Comparison of ENCODE assay signal across 22 cellular contexts in genomic region chr17:64401941-64402340, GRCh38. TPM values are rescaled to one million over a fixed set of nuclear protein-coding genes. Genes with fewer than 3 reads are reported as not detected.
A peak's percentile ranks its signal among the peaks of the same experiment; 100 is the strongest.
DNase-seq lines count a peak whose midpoint lies in the region; TF ChIP-seq lines count a peak whose summit lies in the region.
"Had no signal": no experiment of that assay in that cellular context is flagged by ENCODE, and none has a peak within 500 bp of the region (broad histone marks: within the 10 kb centered on the region; RNA-seq: fewer than 3 reads in every experiment).

No MANE protein-coding gene starts in this region.

- TF ChIP-seq CTCF in OCI-LY7 (conservative IDR thresholded peaks at IDR 0.05; ENCODE audit: low read length): no peak
- TF ChIP-seq CTCF in lower leg skin (IDR thresholded peaks at IDR 0.05): no peak

- no peak overlapping the region for H3K4me3 ChIP-seq in OCI-LY7 (ENCODE audit: low read depth, low read length, poor library complexity, severe bottlenecking)
- H3K4me3 ChIP-seq in GM23248: no peak overlapping the region
- H3K4me3 ChIP-seq in lower leg skin (ENCODE audit: low read depth, poor library complexity, severe bottlenecking): no peak overlapping the region
- H3K4me3 ChIP-seq: pancreas, right atrium auricular region had no signal

- peaks cover 42% of the 10 kb centered on the region for H3K4me1 Mint-ChIP-seq in activated naive CD4-positive, alpha-beta T cell treated with anti-CD3 and anti-CD28 coated beads, Interleukin-2, amount 10 ng/mL, durations not matched to agents 7 days and 5 days
- H3K4me1 Mint-ChIP-seq: nephron had no signal

- TF ChIP-seq POLR2A in lower leg skin (IDR thresholded peaks at IDR 0.05): no peak

- H3K27ac Mint-ChIP-seq in activated naive CD4-positive, alpha-beta T cell treated with anti-CD3 and anti-CD28 coated beads, Interleukin-2, amount 10 ng/mL, durations not matched to agents 7 days and 5 days: peak overlapping the region; percentile 71
- H3K27ac Mint-ChIP-seq: nephron had no signal

- H3K9me3 Mint-ChIP-seq in activated naive CD4-positive, alpha-beta T cell treated with anti-CD3 and anti-CD28 coated beads, Interleukin-2, amount 10 ng/mL, durations not matched to agents 7 days and 5 days: no peaks in the 10 kb centered on the region
- H3K9me3 Mint-ChIP-seq: nephron had no signal

- WGBS in GM23248 (ENCODE audit: low coverage in 1 of 2, low lambda C conversion rate in 2 of 2, missing lambda C conversion rate in 2 of 2), 2 experiments: 88 to 92% methylated on average over 2 of the region's 2 CpGs
- WGBS in lower leg skin, 2 donors: 89 to 92% methylated on average over 2 of the region's 2 CpGs

- intact Hi-C loops in OCI-LY7 (cut with micrococcal nuclease; ENCODE audit: unreplicated experiment): no loop called here
- intact Hi-C loops in lower leg skin (cut with DNase I; ENCODE audit: low total_unique reads): no loop called here

- CTCF ChIA-PET in activated naive CD4-positive, alpha-beta T cell treated with anti-CD3 and anti-CD28 coated beads, Interleukin-2, amount 10 ng/mL, durations not matched to agents 7 days and 5 days (lab: Charles Lee): interaction anchor here (0.9 kb wide), 1 partner anchor 10 kb away, joined by 3 read pairs; no protein-coding TSS in a partner anchor
- CTCF ChIA-PET in OCI-LY7 (lab: Charles Lee; ENCODE audit: unreplicated experiment): no interaction called here

- H3K4me3 Mint-ChIP-seq in activated naive CD4-positive, alpha-beta T cell treated with anti-CD3 and anti-CD28 coated beads, Interleukin-2, amount 10 ng/mL, durations not matched to agents 7 days and 5 days: no peak overlapping the region
- H3K4me3 Mint-ChIP-seq: nephron had no signal

- H3K9me3 ChIP-seq in OCI-LY7 (ENCODE audit: low read length): no peaks in the 10 kb centered on the region
- H3K9me3 ChIP-seq in GM23248 (ENCODE audit: low read depth): no peaks in the 10 kb centered on the region
- H3K9me3 ChIP-seq: pancreas, right atrium auricular region had no signal

- POLR2A ChIA-PET in OCI-LY7 (lab: Charles Lee): interaction anchor here (0.7 to 1.3 kb wide), 2 partner anchors 11 to 192 kb away, joined by 3 to 4 read pairs; no protein-coding TSS in a partner anchor

- no peak for DNase-seq in activated naive CD4-positive, alpha-beta T cell treated with anti-CD3 and anti-CD28 coated beads, Interleukin-2, amount 10 ng/mL, durations not matched to agents 7 days and 5 days
- no peak for DNase-seq in activated naive CD4-positive, alpha-beta T cell (lab: John Stamatoyannopoulos, UW)
- DNase-seq in OCI-LY7 (ENCODE audit: low spot score) (no peak), dermis blood vessel endothelial cell (peak; percentile 50), GM23248 (no peak), lower leg skin (ENCODE audit: low spot score in 2 of 2) (no peak), iPS-NIHi11 (ENCODE audit: low spot score) (no peak), NCI-H187 (lab: John Stamatoyannopoulos, UW) (no peak)
- DNase-seq: activated gamma-delta T cell treated with Interleukin-2 at 50 U/mL for 16 hours; C1 segment of cervical spinal cord; DMS 273 treated with DMSO at 0.1 percent for 48 hours; GDM1; left colon; NCI-H146; NCI-H526; pancreas; stimulated activated CD4-positive, alpha-beta T cell treated with anti-CD3 and anti-CD28 coated beads, Interleukin-12 subunit alpha, Interleukin-12 subunit beta, amount 100 ng/mL, for 4 hours; stimulated activated CD4-positive, alpha-beta T cell treated with anti-CD3 and anti-CD28 coated beads, Interleukin-4, amount 100 ng/mL, for 4 hours; trophoblast cell had no signal

- H3K36me3 Mint-ChIP-seq in activated naive CD4-positive, alpha-beta T cell treated with anti-CD3 and anti-CD28 coated beads, Interleukin-2, amount 10 ng/mL, durations not matched to agents 7 days and 5 days: no peaks in the 10 kb centered on the region

- peaks cover 7% of the 10 kb centered on the region; the same call in 1 of the 2 replicates for H3F3A ChIP-seq in GM23248 (ENCODE audit: insufficient read depth)

- H3K4me2 ChIP-seq in OCI-LY7 (ENCODE audit: low read length) (0 out of 2 replicates have a peak overlapping the region, but pooled peaks have one; percentile 19), GM23248 (ENCODE audit: unreplicated experiment) (no peak overlapping the region)

- H2AFZ ChIP-seq in OCI-LY7 (ENCODE audit: low read length) (no peak overlapping the region), GM23248 (no peak overlapping the region)

- H3K9ac ChIP-seq in GM23248: no peak overlapping the region

- BruUV-seq in OCI-LY7 (replicated peaks; lab: Mats Ljungman, UMichigan): no TSS peak

- H3K9me2 ChIP-seq in OCI-LY7 (ENCODE audit: insufficient read depth, low read length) (no peaks in the 10 kb centered on the region), GM23248 (ENCODE audit: insufficient read depth) (no peaks in the 10 kb centered on the region)

- H3K27me3 Mint-ChIP-seq in activated naive CD4-positive, alpha-beta T cell treated with anti-CD3 and anti-CD28 coated beads, Interleukin-2, amount 10 ng/mL, durations not matched to agents 7 days and 5 days: no peaks in the 10 kb centered on the region

- H3K79me2 ChIP-seq in OCI-LY7 (ENCODE audit: insufficient read depth, low read depth, low read length) (peaks cover 55% of the 10 kb centered on the region; the same call in 1 of the 2 replicates), GM23248 (ENCODE audit: insufficient read depth) (no peaks in the 10 kb centered on the region)

- H3K27me3 ChIP-seq in GM23248 (replicated peaks; ENCODE audit: insufficient read depth): no peaks in the 10 kb centered on the region
- H3K27me3 ChIP-seq: pancreas, right atrium auricular region had no signal

- in situ Hi-C loops in GM23248 (cut with MboI): no loop called here

- H4K20me1 ChIP-seq in OCI-LY7 (ENCODE audit: insufficient read depth, low read length): no peaks in the 10 kb centered on the region
- H4K20me1 ChIP-seq in GM23248 (ENCODE audit: insufficient read depth): no peaks in the 10 kb centered on the region

- H3K36me3 ChIP-seq in OCI-LY7 (ENCODE audit: insufficient read depth, low read length) (peaks cover 26% of the 10 kb centered on the region), GM23248 (ENCODE audit: low read depth) (no peaks in the 10 kb centered on the region)
- H3K36me3 ChIP-seq: pancreas, right atrium auricular region had no signal

- H3K4me1 ChIP-seq in OCI-LY7 (ENCODE audit: insufficient read depth, low read length, poor library complexity, severe bottlenecking): peaks cover 43% of the 10 kb centered on the region
- no peaks in the 10 kb centered on the region for H3K4me1 ChIP-seq in GM23248 (ENCODE audit: insufficient read depth)
- H3K4me1 ChIP-seq: pancreas, right atrium auricular region had no signal

- H3K27ac ChIP-seq in OCI-LY7 (ENCODE audit: low read depth, low read length, poor library complexity, severe bottlenecking) (peak overlapping the region; percentile 36), GM23248 (no peak overlapping the region)
- H3K27ac ChIP-seq: pancreas, right atrium auricular region had no signal

RNA-seq across cellular contexts. Expression of gene PECAM1, which starts 11.3 kb away (rescaled TPM):
- 14.1 and 16.6 TPM in 2 replicates for total RNA-seq in OCI-LY7 (2014; rRNA removed; shearing (Covaris generic))
- total RNA-seq in OCI-LY7 (2022) (25.8 and 28.4 TPM in 2 replicates), dermis blood vessel endothelial cell (959 and 1,308 TPM in 2 replicates), lower leg skin (10 to 100 TPM; 21.8 to 95.1 (median 38.1) TPM)
- total RNA-seq in GM23248 (2014; rRNA removed; shearing (Covaris generic)): not detected in 2 replicates
- polyA plus RNA-seq in GM23248 (2016; fragmentation: Nextera tagmentation; extraction: Ambion mirVana): 0.06 and 0.11 TPM in 2 replicates

RNA-seq across cellular contexts. Expression of gene MILR1, which starts 47.0 kb away (rescaled TPM):
- total RNA-seq in OCI-LY7 (2014; rRNA removed; shearing (Covaris generic)): 68.7 and 73.6 TPM in 2 replicates
- 92.2 and 101 TPM in 2 replicates for total RNA-seq in OCI-LY7 (2022)
- total RNA-seq in dermis blood vessel endothelial cell: 2.7 and 3.2 TPM in 2 replicates
- total RNA-seq in GM23248 (2014; rRNA removed; shearing (Covaris generic)): 4.7 and 11.7 TPM in 2 replicates
- polyA plus RNA-seq in GM23248 (2016; fragmentation: Nextera tagmentation; extraction: Ambion mirVana): 6.3 and 6.5 TPM in 2 replicates
- 1 to 10 TPM in 1 of 4 donors, not detected in 3; 1.8 TPM for total RNA-seq in lower leg skin
- total RNA-seq: A673 had no signal

Comparison
In these comparisons a context has a peak if more than half of its experiments do, and no peak if none do; other contexts are left out.
1. RNA of gene PECAM1, which starts 11.3 kb away (total RNA-seq): 959 to 1,308 TPM in dermis blood vessel endothelial cell, 21.8 to 95.1 TPM in lower leg skin and 14.1 to 28.4 TPM in OCI-LY7; not detected in GM23248; every median in the first group is over 10 times any median in the second.